Comparison of ENCODE assay signal across 20 cellular contexts in the genomic region with DNA sequence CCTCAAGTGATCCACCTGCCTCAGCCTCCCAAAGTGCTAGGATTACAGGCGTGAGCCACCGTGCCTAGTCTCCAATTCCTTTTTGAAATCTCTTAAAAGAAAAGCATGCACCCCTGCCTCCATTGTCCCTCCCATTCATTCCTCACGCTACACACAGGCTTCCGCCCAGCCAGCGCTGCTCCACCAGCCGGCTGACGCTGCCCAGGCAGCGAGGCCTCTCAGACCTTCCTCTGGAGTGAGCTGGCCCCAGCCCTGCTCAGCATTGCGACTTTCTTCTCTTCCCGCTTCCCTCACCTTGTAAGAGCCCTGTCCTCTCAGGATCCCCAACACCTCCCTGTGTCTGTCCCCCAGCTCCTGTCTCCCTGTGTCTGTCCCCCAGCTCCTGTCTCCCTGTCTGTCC. TPM values are rescaled to one million over a fixed set of nuclear protein-coding genes. Genes with fewer than 3 reads are reported as not detected.
A peak's percentile ranks its signal among the peaks of the same experiment; 100 is the strongest.
DNase-seq lines count a peak whose midpoint lies in the region; ATAC-seq, FAIRE-seq and TF ChIP-seq lines count a peak whose summit lies in the region.
"Had no signal": no experiment of that assay in that cellular context is flagged by ENCODE, and none has a peak within 500 bp of the region (broad histone marks: within the 10 kb centered on the region; RNA-seq: fewer than 3 reads in every experiment).

No MANE protein-coding gene starts in this region.

- H3K36me3 ChIP-seq in osteoblast (ENCODE audit: insufficient read depth, low read length) = peaks cover 3% of the 10 kb centered on the region
- H3K36me3 ChIP-seq: prostate gland had no signal

- H3K9me3 Mint-ChIP-seq in activated CD4-positive, alpha-beta T cell treated with anti-CD3 and anti-CD28 coated beads, Interleukin-2, amount 10 ng/mL, durations not matched to agents 24 days and 14 days = no peaks in the 10 kb centered on the region
- H3K9me3 Mint-ChIP-seq in activated naive CD8-positive, alpha-beta T cell treated with anti-CD3 and anti-CD28 coated beads, Interleukin-2, amount 10 ng/mL, durations not matched to agents 7 days and 5 days = no peaks in the 10 kb centered on the region
- H3K9me3 Mint-ChIP-seq: brain had no signal

- H3K79me2 ChIP-seq in osteoblast (ENCODE audit: insufficient read depth, low read length) = no peaks in the 10 kb centered on the region
- H3K79me2 ChIP-seq: hepatocyte had no signal

- no peaks in the 10 kb centered on the region for H4K20me1 ChIP-seq in osteoblast (ENCODE audit: insufficient read depth, low read length)

- no peak for FAIRE-seq in frontal cortex (lab: Jason Lieb, UNC)
- FAIRE-seq: A204.1 had no signal

- POLR2A ChIA-PET in activated naive CD8-positive, alpha-beta T cell treated with anti-CD3 and anti-CD28 coated beads, Interleukin-2, amount 10 ng/mL, durations not matched to agents 7 days and 5 days (lab: Charles Lee) = interaction anchor here (4.4 to 5.5 kb wide), 2 partner anchors 17 to 21 kb away, joined by 34 to 95 read pairs; a partner anchor contains a TSS

- H3K4me1 Mint-ChIP-seq in activated CD4-positive, alpha-beta T cell treated with anti-CD3 and anti-CD28 coated beads, Interleukin-2, amount 10 ng/mL, durations not matched to agents 24 days and 14 days = peaks cover 51% of the 10 kb centered on the region
- H3K4me1 Mint-ChIP-seq in activated naive CD8-positive, alpha-beta T cell treated with anti-CD3 and anti-CD28 coated beads, Interleukin-2, amount 10 ng/mL, durations not matched to agents 7 days and 5 days = peaks cover 56% of the 10 kb centered on the region

- H3K27me3 ChIP-seq in HL-60 (ENCODE audit: insufficient read depth, poor library complexity, severe bottlenecking) (no peaks in the 10 kb centered on the region), osteoblast (ENCODE audit: insufficient read depth, low read length) (no peaks in the 10 kb centered on the region)
- H3K27me3 ChIP-seq: hepatocyte, testis had no signal

- H3K36me3 Mint-ChIP-seq in activated CD4-positive, alpha-beta T cell treated with anti-CD3 and anti-CD28 coated beads, Interleukin-2, amount 10 ng/mL, durations not matched to agents 24 days and 14 days (ENCODE audit: low read depth) = peaks cover 74% of the 10 kb centered on the region
- peaks cover 41% of the 10 kb centered on the region for H3K36me3 Mint-ChIP-seq in activated naive CD8-positive, alpha-beta T cell treated with anti-CD3 and anti-CD28 coated beads, Interleukin-2, amount 10 ng/mL, durations not matched to agents 7 days and 5 days
- H3K36me3 Mint-ChIP-seq: brain had no signal

- no peak for DNase-seq in activated CD4-positive, alpha-beta T cell treated with anti-CD3 and anti-CD28 coated beads, Interleukin-2, amount 10 ng/mL, durations not matched to agents 24 days and 14 days
- no peak for DNase-seq in activated CD4-positive, alpha-beta T cell treated with anti-CD3 and anti-CD28 coated beads for 4 hours
- DNase-seq in HL-60 (ENCODE audit: low read depth in 1 of 2, low spot score in 1 of 2) = no peak
- no peak for DNase-seq in activated naive CD8-positive, alpha-beta T cell treated with anti-CD3 and anti-CD28 coated beads, Interleukin-2, amount 10 ng/mL, durations not matched to agents 7 days and 5 days
- peak; percentile 26 for DNase-seq in osteoblast (ENCODE audit: insufficient read length, low spot score, missing footprints)
- DNase-seq in frontal cortex (ENCODE audit: low spot score in 2 of 2) = no peak
- DNase-seq: GDM1, NCI-H1694 treated with DMSO at 0.1 percent for 48 hours, NCI-H524, SK-N-SH, testis, WERI-Rb-1 had no signal

- H2AFZ ChIP-seq in osteoblast (ENCODE audit: low read length) = no peak overlapping the region
- H2AFZ ChIP-seq: hepatocyte had no signal

- peak overlapping the region; percentile 93 for H3K27ac ChIP-seq in HL-60 (replicated peaks)
- H3K27ac ChIP-seq in osteoblast (ENCODE audit: low read depth, low read length) = no peak overlapping the region
- H3K27ac ChIP-seq: hepatocyte, prostate gland, testis, WERI-Rb-1 had no signal

- H3K4me1 ChIP-seq in osteoblast (ENCODE audit: insufficient read depth, low read length) = peaks cover 18% of the 10 kb centered on the region
- H3K4me1 ChIP-seq: prostate gland, testis had no signal

- H3K27me3 Mint-ChIP-seq in activated CD4-positive, alpha-beta T cell treated with anti-CD3 and anti-CD28 coated beads, Interleukin-2, amount 10 ng/mL, durations not matched to agents 24 days and 14 days = no peaks in the 10 kb centered on the region
- H3K27me3 Mint-ChIP-seq in activated naive CD8-positive, alpha-beta T cell treated with anti-CD3 and anti-CD28 coated beads, Interleukin-2, amount 10 ng/mL, durations not matched to agents 7 days and 5 days = no peaks in the 10 kb centered on the region

- TF ChIP-seq CTCF in HL-60 (IDR thresholded peaks at IDR 0.05; ENCODE audit: insufficient read depth, low read length) (no peak), osteoblast (IDR thresholded peaks at IDR 0.05; ENCODE audit: extremely low read depth, low read depth, low read length) (no peak)

- H3K4me2 ChIP-seq in osteoblast (ENCODE audit: insufficient read depth, low read length) = no peak overlapping the region
- H3K4me2 ChIP-seq: hepatocyte, SK-N-SH had no signal

- no peaks in the 10 kb centered on the region for H3K9me3 ChIP-seq in osteoblast (ENCODE audit: low read depth, low read length)
- H3K9me3 ChIP-seq: mucosa of descending colon, prostate gland, SK-N-SH, testis had no signal

- no peak for ATAC-seq in activated naive CD8-positive, alpha-beta T cell treated with anti-CD3 and anti-CD28 coated beads, Interleukin-2, amount 10 ng/mL, durations not matched to agents 7 days and 5 days (ENCODE audit: low read depth)
- ATAC-seq in HG03460 (IDR thresholded peaks at IDR 0.05; ENCODE audit: unreplicated experiment) (no peak), GM18858 (IDR thresholded peaks at IDR 0.05; ENCODE audit: unreplicated experiment) (no peak)
- ATAC-seq: mucosa of descending colon, Panc1 had no signal

- H3K4me3 ChIP-seq in HL-60 (replicated peaks; ENCODE audit: insufficient read depth, low read length) = no peak overlapping the region
- no peak overlapping the region for H3K4me3 ChIP-seq in osteoblast (ENCODE audit: insufficient read depth, low read length)
- H3K4me3 ChIP-seq: hepatocyte, mucosa of descending colon, prostate gland, testis had no signal

- peak overlapping the region; percentile 90 for H3K27ac Mint-ChIP-seq in activated CD4-positive, alpha-beta T cell treated with anti-CD3 and anti-CD28 coated beads, Interleukin-2, amount 10 ng/mL, durations not matched to agents 24 days and 14 days
- H3K27ac Mint-ChIP-seq in activated naive CD8-positive, alpha-beta T cell treated with anti-CD3 and anti-CD28 coated beads, Interleukin-2, amount 10 ng/mL, durations not matched to agents 7 days and 5 days = peak overlapping the region; percentile 84

- intact Hi-C loops in activated CD4-positive, alpha-beta T cell treated with anti-CD3 and anti-CD28 coated beads, Interleukin-2, amount 10 ng/mL, durations not matched to agents 24 days and 14 days (cut with micrococcal nuclease) = loop anchor here (5.0 kb wide), 1 partner anchor 133 kb away; a partner anchor contains a TSS

- H3K4me3 Mint-ChIP-seq in activated CD4-positive, alpha-beta T cell treated with anti-CD3 and anti-CD28 coated beads, Interleukin-2, amount 10 ng/mL, durations not matched to agents 24 days and 14 days = peak overlapping the region; percentile 75
- peak overlapping the region; percentile 83 for H3K4me3 Mint-ChIP-seq in activated naive CD8-positive, alpha-beta T cell treated with anti-CD3 and anti-CD28 coated beads, Interleukin-2, amount 10 ng/mL, durations not matched to agents 7 days and 5 days

RNA-seq across cellular contexts. Expression of a gene that starts 23.6 kb away (rescaled TPM):
- total RNA-seq in activated CD4-positive, alpha-beta T cell treated with anti-CD3 and anti-CD28 coated beads, Interleukin-2, amount 10 ng/mL, durations not matched to agents 24 days and 14 days = 137 TPM in 2 replicates
- total RNA-seq in activated naive CD8-positive, alpha-beta T cell treated with anti-CD3 and anti-CD28 coated beads, Interleukin-2, amount 10 ng/mL, durations not matched to agents 7 days and 5 days = 100 to 1,000 TPM; 157 to 159 TPM
- total RNA-seq in osteoblast (24.5 and 29.3 TPM in 2 replicates), frontal cortex (8.2 TPM)
